Comparison of ENCODE assay signal across 17 cellular contexts in the genomic region with DNA sequence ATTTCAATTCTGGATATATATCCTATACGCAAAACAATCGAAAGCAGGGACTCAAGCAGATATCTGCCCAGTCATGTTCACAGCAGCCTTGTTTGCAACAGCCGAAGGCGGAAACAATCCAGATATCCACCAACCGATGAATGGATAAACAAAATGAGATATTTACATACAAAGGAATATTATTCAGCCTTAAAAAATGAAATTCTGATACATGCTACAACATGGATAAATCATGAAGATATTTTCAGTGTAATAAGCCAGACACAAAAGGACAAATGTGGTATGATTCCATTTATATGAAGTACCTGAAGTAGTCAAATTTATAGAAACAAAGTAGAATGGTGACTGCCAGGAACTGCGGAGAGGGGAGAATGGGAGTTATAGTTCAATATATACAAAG.
"Had no signal": no experiment of that assay in that cellular context is flagged by ENCODE, and none has a peak within 500 bp of the region (broad histone marks: within the 10 kb centered on the region; RNA-seq: fewer than 3 reads in every experiment).

No MANE protein-coding gene starts in this region.

- H3K4me1 ChIP-seq: body of pancreas, colonic mucosa, uterus had no signal

- H3K4me3 Mint-ChIP-seq: activated B cell treated with CpG ODN at 0.5 μM for 24 hours; activated CD4-positive, alpha-beta T cell treated with anti-CD3 and anti-CD28 coated beads, Interleukin-2, amount 10 ng/mL, durations not matched to agents 7 days and 5 days; activated naive CD4-positive, alpha-beta T cell treated with anti-CD3 and anti-CD28 coated beads, Interleukin-2, amount 50 U/mL, for 24 hours; stimulated activated naive B cell treated with anti-CD40 and anti-IgM and Interleukin-4, amounts not matched to agents 10 μg/mL and 1 μg/mL and 100 μg/mL, for 72 hours had no signal

- H3K27ac Mint-ChIP-seq: activated B cell treated with CpG ODN at 0.5 μM for 24 hours; activated CD4-positive, alpha-beta T cell treated with anti-CD3 and anti-CD28 coated beads, Interleukin-2, amount 10 ng/mL, durations not matched to agents 7 days and 5 days; stimulated activated naive B cell treated with anti-CD40 and anti-IgM and Interleukin-4, amounts not matched to agents 10 μg/mL and 1 μg/mL and 100 μg/mL, for 72 hours had no signal

- H3K36me3 ChIP-seq: colonic mucosa, uterus had no signal

- H3K27me3 ChIP-seq: body of pancreas, colonic mucosa, esophagus squamous epithelium, hepatocyte, thyroid gland, uterus had no signal

- H3K9me3 Mint-ChIP-seq: activated B cell treated with CpG ODN at 0.5 μM for 24 hours; activated CD4-positive, alpha-beta T cell treated with anti-CD3 and anti-CD28 coated beads, Interleukin-2, amount 10 ng/mL, durations not matched to agents 7 days and 5 days; activated naive CD4-positive, alpha-beta T cell treated with anti-CD3 and anti-CD28 coated beads, Interleukin-2, amount 50 U/mL, for 24 hours; naive thymus-derived CD8-positive, alpha-beta T cell had no signal

- H3K27me3 Mint-ChIP-seq: activated B cell treated with CpG ODN at 0.5 μM for 24 hours; activated CD4-positive, alpha-beta T cell treated with anti-CD3 and anti-CD28 coated beads, Interleukin-2, amount 10 ng/mL, durations not matched to agents 7 days and 5 days; activated naive CD4-positive, alpha-beta T cell treated with anti-CD3 and anti-CD28 coated beads, Interleukin-2, amount 50 U/mL, for 24 hours; naive thymus-derived CD8-positive, alpha-beta T cell; stimulated activated naive B cell treated with anti-CD40 and anti-IgM and Interleukin-4, amounts not matched to agents 10 μg/mL and 1 μg/mL and 100 μg/mL, for 72 hours had no signal

- ATAC-seq: body of pancreas; naive thymus-derived CD8-positive, alpha-beta T cell; stimulated activated naive B cell treated with anti-CD40 and anti-IgM and Interleukin-4, amounts not matched to agents 10 μg/mL and 1 μg/mL and 100 μg/mL, for 72 hours had no signal

- H3K27ac ChIP-seq: body of pancreas, colonic mucosa, esophagus squamous epithelium, hepatocyte, left ventricle myocardium inferior, thyroid gland, uterus had no signal

- DNase-seq: activated B cell treated with CpG ODN at 0.5 μM for 24 hours; activated CD4-positive, alpha-beta T cell treated with anti-CD3 and anti-CD28 coated beads, Interleukin-2, amount 10 ng/mL, durations not matched to agents 7 days and 5 days; amygdala; body of pancreas; central memory CD4-positive, alpha-beta T cell; colonic mucosa; esophagus squamous epithelium; left ventricle myocardium inferior; naive thymus-derived CD8-positive, alpha-beta T cell; posterior cingulate gyrus; stimulated activated CD4-positive, alpha-beta T cell treated with anti-CD3 and anti-CD28 coated beads, Interleukin-2, amount 100 ng/mL, for 48 hours; stimulated activated naive B cell treated with anti-CD40 and anti-IgM and Interleukin-4, amounts not matched to agents 10 μg/mL and 1 μg/mL and 100 μg/mL, for 72 hours; SW 1271; thyroid gland; uterus had no signal

- H3K9me3 ChIP-seq: body of pancreas, colonic mucosa, esophagus squamous epithelium, left ventricle myocardium inferior, thyroid gland, uterus had no signal

- H3K4me3 ChIP-seq: body of pancreas, colonic mucosa, esophagus squamous epithelium, hepatocyte, left ventricle myocardium inferior, thyroid gland, uterus had no signal
